Comparison of ENCODE assay signal across 9 cellular contexts in the genomic region with DNA sequence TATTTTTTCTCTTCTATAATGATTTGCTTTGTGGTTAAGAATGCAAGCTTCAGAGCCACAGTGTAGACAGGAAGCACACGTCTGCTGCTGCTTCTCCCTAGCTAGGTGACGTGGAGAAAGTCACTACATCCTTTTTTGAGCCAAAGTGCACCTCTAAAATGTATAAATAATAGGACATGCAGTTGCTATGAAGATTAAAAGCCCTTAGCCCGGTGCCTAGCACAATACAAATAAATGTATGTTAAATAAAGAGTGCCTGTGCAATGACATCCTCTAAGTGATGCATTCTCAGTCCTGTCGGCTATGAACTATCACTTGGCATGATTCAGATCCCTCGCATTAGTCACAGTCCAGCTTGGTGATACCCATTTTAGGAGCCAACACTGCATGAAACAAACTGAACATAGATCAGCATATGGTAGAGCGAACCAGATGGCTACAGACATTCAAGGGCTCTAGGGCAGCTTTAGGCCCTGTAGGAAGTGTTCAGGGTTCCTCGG. TPM values are rescaled to one million over a fixed set of nuclear protein-coding genes. Genes with fewer than 3 reads are reported as not detected.
DNase-seq lines count a peak whose midpoint lies in the region; ATAC-seq and TF ChIP-seq lines count a peak whose summit lies in the region.
"Had no signal": no experiment of that assay in that cellular context is flagged by ENCODE, and none has a peak within 500 bp of the region (broad histone marks: within the 10 kb centered on the region; RNA-seq: fewer than 3 reads in every experiment).

No MANE protein-coding gene starts in this region.

- dilution Hi-C loops in mammary epithelial cell (cut with HindIII; ENCODE audit: low sequenced_read_pairs), result no loop called here

- BruUV-seq in Panc1 (replicated peaks; lab: Mats Ljungman, UMichigan) (no TSS peak), mammary epithelial cell (replicated peaks; lab: Mats Ljungman, UMichigan) (no TSS peak), OCI-LY7 (replicated peaks; lab: Mats Ljungman, UMichigan) (no TSS peak)

- H3K9me2 ChIP-seq in GM23248 (ENCODE audit: insufficient read depth), result no peaks in the 10 kb centered on the region
- 0 out of 2 replicates have a peak, but pooled peaks cover 6% of the 10 kb centered on the region for H3K9me2 ChIP-seq in OCI-LY7 (ENCODE audit: insufficient read depth, low read length)

- intact Hi-C loops in Panc1 (cut with micrococcal nuclease; ENCODE audit: unreplicated experiment) (no loop called here), mammary epithelial cell (cut with micrococcal nuclease) (loop anchor here (1.0 to 10.0 kb wide), 2 partner anchors 10 to 149 kb away; no protein-coding TSS in a partner anchor), gastrocnemius medialis (cut with DNase I; ENCODE audit: low total_unique reads) (no loop called here), OCI-LY7 (cut with micrococcal nuclease; ENCODE audit: unreplicated experiment) (no loop called here)

- DNase-seq in COLO829 (ENCODE audit: low spot score), result peak; percentile 44
- peak; percentile 94 for DNase-seq in GM23248
- no peak for DNase-seq in Panc1 (ENCODE audit: low read depth, low spot score)
- DNase-seq in mammary epithelial cell, result peak; percentile 88
- DNase-seq in stimulated activated CD4-positive, alpha-beta T cell treated with anti-CD3 and anti-CD28 coated beads, Interleukin-1b, Interleukin-23, amount 100 ng/mL, for 48 hours, result peak; percentile 48
- DNase-seq in NCI-H2029 (lab: John Stamatoyannopoulos, UW), result no peak
- no peak for DNase-seq in gastrocnemius medialis
- no peak for DNase-seq in OCI-LY7 (ENCODE audit: low spot score)

- in situ Hi-C loops in GM23248 (cut with MboI) (no loop called here), Panc1 (cut with HindIII; ENCODE audit: low pct_unique_long_range_greater_than_20kb, low sequenced_read_pairs) (no loop called here), mammary epithelial cell (cut with MboI; ENCODE audit: low sequenced_read_pairs in 2 of 2) (no loop called here), gastrocnemius medialis (cut with MboI; ENCODE audit: low sequenced_read_pairs in 4 of 4) (no loop called here)

- ATAC-seq in Panc1 (peak; percentile 82), gastrocnemius medialis (no peak)

- CTCF ChIA-PET in Panc1 (lab: Charles Lee) (no interaction called here), mammary epithelial cell (lab: Charles Lee; ENCODE audit: low non-redundant PET) (interaction anchor here (0.7 kb wide), 1 partner anchor 26 kb away, joined by 4 read pairs; no protein-coding TSS in a partner anchor), OCI-LY7 (lab: Charles Lee; ENCODE audit: unreplicated experiment) (no interaction called here)

- H2AFZ ChIP-seq in GM23248 (peak overlapping the region; percentile 62), mammary epithelial cell (ENCODE audit: low read depth, low read length) (peak overlapping the region; percentile 22), OCI-LY7 (ENCODE audit: low read length) (no peak overlapping the region)

- no peak for TF ChIP-seq POLR2A in gastrocnemius medialis (IDR thresholded peaks at IDR 0.05)

- H3K4me3 ChIP-seq in GM23248 (peak overlapping the region; percentile 31), Panc1 (ENCODE audit: low read depth in 2 of 2, low read length in 2 of 2) (peak overlapping the region; percentile 5 to 38; a peak in 2 of 4 replicates), mammary epithelial cell (replicated peaks in 1 of 3; ENCODE audit: insufficient read depth in 1 of 3, low read depth in 2 of 3, low read length in 3 of 3) (no peak overlapping the region), gastrocnemius medialis (no peak overlapping the region), OCI-LY7 (ENCODE audit: low read depth, low read length, poor library complexity, severe bottlenecking) (no peak overlapping the region)
- H3K4me3 ChIP-seq: thoracic aorta had no signal

- H3K27me3 ChIP-seq in GM23248 (replicated peaks; ENCODE audit: insufficient read depth) (no peaks in the 10 kb centered on the region), Panc1 (ENCODE audit: control insufficient read depth, insufficient read depth, low read length) (no peaks in the 10 kb centered on the region), mammary epithelial cell (ENCODE audit: insufficient read depth, low read length) (no peaks in the 10 kb centered on the region), gastrocnemius medialis (no peaks in the 10 kb centered on the region)

- H4K20me1 ChIP-seq in GM23248 (ENCODE audit: insufficient read depth) (no peaks in the 10 kb centered on the region), mammary epithelial cell (ENCODE audit: insufficient read depth, low read length) (no peaks in the 10 kb centered on the region), OCI-LY7 (ENCODE audit: insufficient read depth, low read length) (no peaks in the 10 kb centered on the region)

- H3K36me3 ChIP-seq in GM23248 (ENCODE audit: low read depth) (no peaks in the 10 kb centered on the region), Panc1 (ENCODE audit: control insufficient read depth, insufficient read depth, low read length) (no peaks in the 10 kb centered on the region), mammary epithelial cell (ENCODE audit: insufficient read depth, low read length) (no peaks in the 10 kb centered on the region), gastrocnemius medialis (no peaks in the 10 kb centered on the region), OCI-LY7 (ENCODE audit: insufficient read depth, low read length) (no peaks in the 10 kb centered on the region)
- H3K36me3 ChIP-seq: thoracic aorta had no signal

- peaks cover 30% of the 10 kb centered on the region for H3K79me2 ChIP-seq in GM23248 (ENCODE audit: insufficient read depth)
- no peaks in the 10 kb centered on the region for H3K79me2 ChIP-seq in mammary epithelial cell (ENCODE audit: insufficient read depth, low read length)
- no peaks in the 10 kb centered on the region for H3K79me2 ChIP-seq in OCI-LY7 (ENCODE audit: insufficient read depth, low read depth, low read length)

- H3K9ac ChIP-seq in GM23248, result peak overlapping the region; percentile 70
- no peak overlapping the region for H3K9ac ChIP-seq in mammary epithelial cell (ENCODE audit: insufficient read depth, low read length)

- WGBS in GM23248 (ENCODE audit: low coverage in 1 of 2, low lambda C conversion rate in 2 of 2, missing lambda C conversion rate in 2 of 2), 2 experiments, result 14 to 18% methylated on average over 7 of the region's 7 CpGs
- WGBS in mammary epithelial cell (ENCODE audit: low coverage, missing lambda C conversion rate), result 73% methylated on average over 7 of the region's 7 CpGs

- H3K27ac ChIP-seq in GM23248, result peak overlapping the region; percentile 86
- H3K27ac ChIP-seq in Panc1 (ENCODE audit: low read length), result peak overlapping the region; percentile 99
- H3K27ac ChIP-seq in mammary epithelial cell (ENCODE audit: insufficient read depth, low read depth, low read length), result peak overlapping the region; percentile 60
- no peak overlapping the region for H3K27ac ChIP-seq in gastrocnemius medialis
- H3K27ac ChIP-seq in OCI-LY7 (ENCODE audit: low read depth, low read length, poor library complexity, severe bottlenecking), result no peak overlapping the region

- POLR2A ChIA-PET in Panc1 (lab: Charles Lee) (interaction anchor here (1.1 to 1.4 kb wide), 2 partner anchors 23 to 32 kb away, joined by 3 to 5 read pairs; no protein-coding TSS in a partner anchor), OCI-LY7 (lab: Charles Lee) (interaction anchor here (0.5 to 2.3 kb wide), 2 partner anchors 24 to 202 kb away, joined by 3 to 6 read pairs; no protein-coding TSS in a partner anchor)

- no peak for TF ChIP-seq CTCF in Panc1 (IDR thresholded peaks at IDR 0.05)
- TF ChIP-seq CTCF in mammary epithelial cell (conservative IDR thresholded peaks at IDR 0.05 in 1 of 2, IDR thresholded peaks at IDR 0.05 in 1 of 2; ENCODE audit: extremely low read depth in 1 of 2, insufficient read depth in 1 of 2, low read depth in 1 of 2, low read length in 2 of 2), result no peak
- no peak for TF ChIP-seq CTCF in gastrocnemius medialis (IDR thresholded peaks at IDR 0.05 in 4 of 5, conservative IDR thresholded peaks at IDR 0.05 in 1 of 5)
- TF ChIP-seq CTCF in OCI-LY7 (conservative IDR thresholded peaks at IDR 0.05; ENCODE audit: low read length), result no peak

- H3K4me2 ChIP-seq in GM23248 (ENCODE audit: unreplicated experiment), result peak overlapping the region; percentile 48
- no peak overlapping the region for H3K4me2 ChIP-seq in mammary epithelial cell (ENCODE audit: insufficient read depth, low read depth, low read length)
- H3K4me2 ChIP-seq in OCI-LY7 (ENCODE audit: low read length), result no peak overlapping the region

- H3K9me3 ChIP-seq in GM23248 (ENCODE audit: low read depth) (no peaks in the 10 kb centered on the region), Panc1 (ENCODE audit: control insufficient read depth, insufficient read depth, low read depth, low read length) (no peaks in the 10 kb centered on the region), mammary epithelial cell (replicated peaks; ENCODE audit: insufficient read depth, low read length) (no peaks in the 10 kb centered on the region), gastrocnemius medialis (no peaks in the 10 kb centered on the region), OCI-LY7 (ENCODE audit: low read length) (no peaks in the 10 kb centered on the region)
- H3K9me3 ChIP-seq: thoracic aorta had no signal

- peaks cover 53% of the 10 kb centered on the region for H3K4me1 ChIP-seq in GM23248 (ENCODE audit: insufficient read depth)
- peaks cover 42% of the 10 kb centered on the region for H3K4me1 ChIP-seq in Panc1 (ENCODE audit: control insufficient read depth, insufficient read depth, low read length)
- H3K4me1 ChIP-seq in mammary epithelial cell (ENCODE audit: insufficient read depth, low read length), result peaks cover 24% of the 10 kb centered on the region
- no peaks in the 10 kb centered on the region for H3K4me1 ChIP-seq in gastrocnemius medialis
- H3K4me1 ChIP-seq in OCI-LY7 (ENCODE audit: insufficient read depth, low read length, poor library complexity, severe bottlenecking), result peaks cover 5% of the 10 kb centered on the region

- peaks cover 44% of the 10 kb centered on the region for H3F3A ChIP-seq in GM23248 (ENCODE audit: insufficient read depth)

RNA-seq across cellular contexts. Expression of a gene that starts 4.8 kb away (rescaled TPM):
- 4.4 and 13.0 TPM in 2 replicates for total RNA-seq in GM23248 (2014; rRNA removed; shearing (Covaris generic))
- polyA plus RNA-seq in GM23248 (2016; fragmentation: Nextera tagmentation; extraction: Ambion mirVana), result 4.3 and 7.2 TPM in 2 replicates
- total RNA-seq in Panc1 (2021; ENCODE audit: unreplicated experiment), result 7.6 TPM
- 2.4 TPM for polyA plus RNA-seq in Panc1 (2012; ENCODE audit: insufficient read length)
- total RNA-seq in mammary epithelial cell, result 1 to 10 TPM; 3.5 to 6.2 TPM
- 2.4 TPM for polyA plus RNA-seq in mammary epithelial cell
- polyA minus RNA-seq in mammary epithelial cell, result 0.26 TPM
- 1 to 10 TPM in 3 of 4 donors, under 1 TPM in 1; 0.85 to 4.7 (median 2.1) TPM for total RNA-seq in gastrocnemius medialis
- 10.4 and 12.7 TPM in 2 replicates for total RNA-seq in OCI-LY7 (2014; rRNA removed; shearing (Covaris generic))
- 11.9 and 12.2 TPM in 2 replicates for total RNA-seq in OCI-LY7 (2022)

RNA-seq across cellular contexts. Expression of a gene that starts 21.8 kb away (rescaled TPM):
- total RNA-seq in GM23248 (2014; rRNA removed; shearing (Covaris generic)), result 10,031 and 10,466 TPM in 2 replicates
- polyA plus RNA-seq in GM23248 (2016; fragmentation: Nextera tagmentation; extraction: Ambion mirVana) (3,784 and 3,823 TPM in 2 replicates), mammary epithelial cell (1,682 TPM)
- total RNA-seq in Panc1 (2021; ENCODE audit: unreplicated experiment) (3,436 TPM), mammary epithelial cell (1,000 to 10,000 TPM; 1,327 to 1,978 TPM), gastrocnemius medialis (100 to 1,000 TPM; 355 to 835 (median 589) TPM), OCI-LY7 (2022) (0.88 and 1.3 TPM in 2 replicates)
- 3,712 TPM for polyA plus RNA-seq in Panc1 (2012; ENCODE audit: insufficient read length)
- polyA minus RNA-seq in mammary epithelial cell, result 2,334 TPM
- total RNA-seq in OCI-LY7 (2014; rRNA removed; shearing (Covaris generic)), result 0.46 and 3.4 TPM in 2 replicates

Comparison
In these comparisons a context has a peak if more than half of its experiments do, and no peak if none do; other contexts are left out.
1. DNase-seq: peak in COLO829 (single experiment), GM23248 (single experiment), mammary epithelial cell (single experiment) and stimulated activated CD4-positive, alpha-beta T cell treated with anti-CD3 and anti-CD28 coated beads, Interleukin-1b, Interleukin-23, amount 100 ng/mL, for 48 hours (single experiment); none in Panc1 (single experiment), NCI-H2029 (single experiment), gastrocnemius medialis (0 of 2) and OCI-LY7 (single experiment).
2. H3K27ac ChIP-seq: peak in GM23248 (single experiment), Panc1 (single experiment) and mammary epithelial cell (single experiment); none in gastrocnemius medialis (0 of 4) and OCI-LY7 (single experiment).
3. H3K4me3 ChIP-seq: peak in GM23248 (single experiment) and Panc1 (2 of 2); none in mammary epithelial cell (0 of 3), gastrocnemius medialis (0 of 4) and OCI-LY7 (single experiment).
4. RNA of a gene that starts 21.8 kb away (total RNA-seq): 10,031 to 10,466 TPM in GM23248, 3,436 TPM in Panc1 (single experiment), 1,327 to 1,978 TPM in mammary epithelial cell and 355 to 835 TPM in gastrocnemius medialis; 0.46 to 3.4 TPM in OCI-LY7; every median in the first group is over 10 times any median in the second.